Comparison of ENCODE assay signal across 30 cellular contexts in the genomic region with DNA sequence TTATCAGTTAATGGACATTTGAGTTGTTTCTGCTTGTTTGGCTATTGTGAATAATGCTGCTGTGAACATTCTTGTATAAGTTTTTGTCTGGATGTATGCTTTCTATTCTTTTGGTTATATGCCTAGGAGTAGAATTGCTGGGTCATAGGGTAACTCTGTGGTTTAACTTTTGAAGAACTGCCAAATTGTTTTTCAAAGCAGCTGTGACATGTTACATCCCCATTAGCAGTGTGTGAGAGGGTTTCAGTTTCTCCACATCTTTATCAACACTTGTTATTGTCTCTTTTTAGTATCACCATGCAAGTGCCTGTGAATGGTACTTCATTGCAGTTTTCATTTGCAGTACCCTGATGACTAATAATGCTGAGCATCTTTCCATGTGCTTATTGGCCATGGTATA. TPM values are rescaled to one million over a fixed set of nuclear protein-coding genes. Genes with fewer than 3 reads are reported as not detected.
DNase-seq lines count a peak whose midpoint lies in the region; TF ChIP-seq lines count a peak whose summit lies in the region.
"Had no signal": no experiment of that assay in that cellular context is flagged by ENCODE, and none has a peak within 500 bp of the region (broad histone marks: within the 10 kb centered on the region; RNA-seq: fewer than 3 reads in every experiment).

No MANE protein-coding gene starts in this region.

- peaks cover 3% of the 10 kb centered on the region for H3K4me1 ChIP-seq in H9 (ENCODE audit: insufficient read depth, low read length)

- no peak overlapping the region for H2BK120ac ChIP-seq in H9 (ENCODE audit: low read depth, low read length, poor library complexity, severe bottlenecking)

- H3K9me3 ChIP-seq in H9 (ENCODE audit: control insufficient read depth, low read depth, low read length) = no peaks in the 10 kb centered on the region
- H3K9me3 ChIP-seq: psoas muscle had no signal

- DNase-seq in DMS53 (lab: John Stamatoyannopoulos, UW) (peak; percentile 10), DMS53 treated with DMSO at 0.1 percent for 48 hours (lab: John Stamatoyannopoulos, UW; ENCODE audit: unreplicated experiment) (no peak), HCEC 1CT (peak; percentile 12), foreskin melanocyte (peak; percentile 75), NCI-H2227 treated with DMSO at 0.1 percent for 48 hours (lab: John Stamatoyannopoulos, UW) (no peak), H9 (no peak), EL (no peak)
- DNase-seq: activated CD4-positive, alpha-beta T cell treated with anti-CD3 and anti-CD28 coated beads, Interleukin-2, amount 10 ng/mL, durations not matched to agents 7 days and 5 days; activated CD8-positive, alpha-beta memory T cell treated with anti-CD3 and anti-CD28 coated beads, Interleukin-2, amount 50 U/mL, for 48 hours; activated gamma-delta T cell; amniotic stem cell; CD4-positive, alpha-beta memory T cell; effector memory CD8-positive, alpha-beta T cell; foreskin keratinocyte; mesenchymal stem cell; NCI-H1092; NCI-H187; NCI-H2171 treated with DMSO at 0.1 percent for 48 hours; NCI-H526 treated with DMSO at 0.1 percent for 48 hours; nucleus accumbens; psoas muscle; stimulated activated CD8-positive, alpha-beta memory T cell treated with anti-CD3 and anti-CD28 coated beads, Interleukin-4, amount 100 ng/mL, for 48 hours; T-helper 17 cell; trophoblast cell had no signal

- no peak overlapping the region for H2AK5ac ChIP-seq in H9 (ENCODE audit: insufficient read length, low read length)

- H4K5ac ChIP-seq in H9 (ENCODE audit: insufficient read length, low read depth, low read length) = no peak overlapping the region

- H3K27me3 ChIP-seq in H9 (ENCODE audit: insufficient read depth, low read length) = no peaks in the 10 kb centered on the region
- H3K27me3 ChIP-seq: foreskin keratinocyte, hepatocyte had no signal

- no peaks in the 10 kb centered on the region for H3K9me3 Mint-ChIP-seq in T-helper 1 cell treated with Interleukin-12 subunit alpha and Interleukin-12 subunit beta and Interleukin-4 antibody, amounts not matched to agents 30 μg/mL and 1 μg/mL, for 36 hours
- no peaks in the 10 kb centered on the region for H3K9me3 Mint-ChIP-seq in H9
- H3K9me3 Mint-ChIP-seq: CD4-positive, alpha-beta memory T cell; effector memory CD8-positive, alpha-beta T cell; immature natural killer cell had no signal

- no peak overlapping the region for H2BK20ac ChIP-seq in H9 (ENCODE audit: low read depth, low read length, poor library complexity, severe bottlenecking)

- H4K91ac ChIP-seq in H9 (ENCODE audit: insufficient read length, low read depth, low read length) = no peak overlapping the region

- no peaks in the 10 kb centered on the region for H3K27me3 Mint-ChIP-seq in T-helper 1 cell treated with Interleukin-12 subunit alpha and Interleukin-12 subunit beta and Interleukin-4 antibody, amounts not matched to agents 30 μg/mL and 1 μg/mL, for 36 hours (ENCODE audit: low read depth)
- H3K27me3 Mint-ChIP-seq in H9 (ENCODE audit: low read depth) = no peaks in the 10 kb centered on the region
- H3K27me3 Mint-ChIP-seq: activated CD4-positive, alpha-beta T cell treated with anti-CD3 and anti-CD28 coated beads, Interleukin-2, amount 10 ng/mL, durations not matched to agents 7 days and 5 days; CD4-positive, alpha-beta memory T cell; effector memory CD8-positive, alpha-beta T cell; T-helper 17 cell had no signal

- H2BK15ac ChIP-seq in H9 (ENCODE audit: low read depth, low read length) = no peak overlapping the region

- no peak overlapping the region for H3K23ac ChIP-seq in H9 (ENCODE audit: insufficient read length, low read depth, low read length)

- no peaks in the 10 kb centered on the region for H4K20me1 ChIP-seq in H9 (ENCODE audit: control insufficient read depth, insufficient read depth, insufficient read length)

- no peak overlapping the region for H3T11ph ChIP-seq in H9 (ENCODE audit: low read length)

- no peak overlapping the region for H4K8ac ChIP-seq in H9 (replicated peaks; ENCODE audit: insufficient read length, low read depth, low read length)

- H3K18ac ChIP-seq in H9 (ENCODE audit: insufficient read length, low read depth, low read length) = no peak overlapping the region

- H3K23me2 ChIP-seq in H9 (ENCODE audit: insufficient read length, low read depth, low read length, poor library complexity, severe bottlenecking) = peaks cover 13% of the 10 kb centered on the region

- H2AFZ ChIP-seq in H9 (ENCODE audit: low read length) = no peak overlapping the region
- H2AFZ ChIP-seq: hepatocyte had no signal

- no peak overlapping the region for H3K14ac ChIP-seq in H9 (ENCODE audit: insufficient read depth, low read length)

- no peak for TF ChIP-seq CTCF in H9 (conservative IDR thresholded peaks at IDR 0.05)

- H3K9ac ChIP-seq in H9 (ENCODE audit: extremely low read depth, insufficient read length, low read length) = no peak overlapping the region

- H3K79me2 ChIP-seq in H9 (ENCODE audit: insufficient read depth, low read length) = peaks cover 7% of the 10 kb centered on the region; the same call in 1 of the 2 replicates

- H3K4me2 ChIP-seq in H9 (ENCODE audit: insufficient read depth, insufficient read length, low read length) = no peak overlapping the region
- H3K4me2 ChIP-seq: hepatocyte had no signal

- no peak overlapping the region for H3K27ac ChIP-seq in H9 (ENCODE audit: insufficient read length, low read depth, low read length)
- H3K27ac ChIP-seq: 22Rv1, foreskin keratinocyte, hepatocyte, psoas muscle, RWPE1, VCaP had no signal

- H3K79me1 ChIP-seq in H9 (ENCODE audit: insufficient read depth, low read depth, low read length, poor library complexity, severe bottlenecking) = peaks cover 11% of the 10 kb centered on the region

- no peak overlapping the region for H3K56ac ChIP-seq in H9 (ENCODE audit: insufficient read length, low read depth, low read length)

- H2BK12ac ChIP-seq in H9 (ENCODE audit: insufficient read length, low read depth, low read length) = no peak overlapping the region

- H3K36me3 Mint-ChIP-seq in T-helper 1 cell treated with Interleukin-12 subunit alpha and Interleukin-12 subunit beta and Interleukin-4 antibody, amounts not matched to agents 30 μg/mL and 1 μg/mL, for 36 hours (ENCODE audit: low read depth) = peaks cover 12% of the 10 kb centered on the region
- peaks cover 4 to 9% (median 6%) of the 10 kb centered on the region in 3 experiments for H3K36me3 Mint-ChIP-seq in H9 (ENCODE audit: insufficient read depth in 1 of 3, low read depth in 3 of 3)

- H3K4ac ChIP-seq in H9 (ENCODE audit: low read depth, low read length) = no peak overlapping the region

- peak overlapping the region; percentile 24 for H3K27ac Mint-ChIP-seq in T-helper 1 cell treated with Interleukin-12 subunit alpha and Interleukin-12 subunit beta and Interleukin-4 antibody, amounts not matched to agents 30 μg/mL and 1 μg/mL, for 36 hours
- H3K27ac Mint-ChIP-seq in H9 = no peak overlapping the region
- H3K27ac Mint-ChIP-seq: activated CD4-positive, alpha-beta T cell treated with anti-CD3 and anti-CD28 coated beads, Interleukin-2, amount 10 ng/mL, durations not matched to agents 7 days and 5 days; effector memory CD8-positive, alpha-beta T cell; T-helper 17 cell had no signal

- no peak overlapping the region for H3K4me3 Mint-ChIP-seq in T-helper 1 cell treated with Interleukin-12 subunit alpha and Interleukin-12 subunit beta and Interleukin-4 antibody, amounts not matched to agents 30 μg/mL and 1 μg/mL, for 36 hours
- H3K4me3 Mint-ChIP-seq in H9 = no peak overlapping the region
- H3K4me3 Mint-ChIP-seq: activated CD4-positive, alpha-beta T cell treated with anti-CD3 and anti-CD28 coated beads, Interleukin-2, amount 10 ng/mL, durations not matched to agents 7 days and 5 days; effector memory CD8-positive, alpha-beta T cell; T-helper 17 cell had no signal

- H3K4me1 Mint-ChIP-seq in T-helper 1 cell treated with Interleukin-12 subunit alpha and Interleukin-12 subunit beta and Interleukin-4 antibody, amounts not matched to agents 30 μg/mL and 1 μg/mL, for 36 hours (ENCODE audit: low read depth) = peaks cover 25% of the 10 kb centered on the region
- peaks cover 15 to 17% of the 10 kb centered on the region in 2 experiments for H3K4me1 Mint-ChIP-seq in H9

- no peak overlapping the region for H2BK5ac ChIP-seq in H9 (ENCODE audit: insufficient read length, low read length)

RNA-seq across cellular contexts. Expression of a gene that starts 2.1 kb away (rescaled TPM):
- total RNA-seq in H9 (2021) = 194 and 205 TPM in 2 replicates

RNA-seq across cellular contexts. Expression of a gene that starts 4.0 kb away (rescaled TPM):
- 53.8 and 58.7 TPM in 2 replicates for total RNA-seq in H9 (2021)

RNA-seq across cellular contexts. Expression of a gene that starts 12.1 kb away (rescaled TPM):
- 6.3 and 6.6 TPM in 2 replicates for total RNA-seq in H9 (2021)

Comparison
In these comparisons a context has a peak if more than half of its experiments do, and no peak if none do; other contexts are left out.
1. DNase-seq: peak in DMS53 (single experiment), HCEC 1CT (single experiment) and foreskin melanocyte (single experiment); none in DMS53 treated with DMSO at 0.1 percent for 48 hours (single experiment), NCI-H2227 treated with DMSO at 0.1 percent for 48 hours (single experiment), H9 (single experiment) and EL (single experiment).